In genomic region chr16:35152067-35152627, GRCh38 we compare ENCODE assay signal across 32 cellular contexts.
"Had no signal": no experiment of that assay in that cellular context is flagged by ENCODE, and none has a peak within 500 bp of the region (broad histone marks: within the 10 kb centered on the region; RNA-seq: fewer than 3 reads in every experiment).

No MANE protein-coding gene starts in this region.

- H3K4me3 ChIP-seq: ascending aorta, cardiac muscle cell had no signal

- H3K27ac Mint-ChIP-seq: activated B cell treated with CpG ODN at 0.5 μM for 24 hours; activated CD4-positive, alpha-beta memory T cell treated with anti-CD3 and anti-CD28 coated beads for 36 hours; activated CD4-positive, alpha-beta T cell treated with anti-CD3 and anti-CD28 coated beads, Interleukin-2, amount 10 ng/mL, durations not matched to agents 24 days and 14 days; activated CD8-positive, alpha-beta T cell treated with anti-CD3 and anti-CD28 coated beads for 36 hours; activated naive CD4-positive, alpha-beta T cell treated with anti-CD3 and anti-CD28 coated beads, Interleukin-2, amount 10 ng/mL, durations not matched to agents 7 days and 5 days; activated naive CD4-positive, alpha-beta T cell treated with anti-CD3 and anti-CD28 coated beads, Interleukin-2, amount 50 U/mL, for 24 hours; activated naive CD8-positive, alpha-beta T cell; activated naive CD8-positive, alpha-beta T cell treated with anti-CD3 and anti-CD28 coated beads, Interleukin-2, amount 10 ng/mL, durations not matched to agents 7 days and 5 days; activated naive CD8-positive, alpha-beta T cell treated with anti-CD3 and anti-CD28 coated beads, Interleukin-2, amount 50 U/mL, for 24 hours; activated T-cell treated with anti-CD3 and anti-CD28 coated beads, Interleukin-2, amount 50 U/mL, for 24 hours; activated T-helper 2 cell treated with anti-CD3 and anti-CD28 coated beads, Interferon-gamma antibody, Interleukin-2, Interleukin-4, amounts not matched to agents 10 μg/mL and 5 μg/mL and 100 μg/mL, durations not matched to agents 14 hours and 24 hours and 36 hours; brain; T-helper 1 cell treated with Interleukin-12 subunit alpha and Interleukin-12 subunit beta and Interleukin-4 antibody, amounts not matched to agents 30 μg/mL and 1 μg/mL, for 36 hours; T-helper 2 cell treated with Interferon-gamma antibody and Interleukin-4, amounts not matched to agents 5 μg/mL and 100 μg/mL, for 36 hours had no signal

- H3K36me3 ChIP-seq: ascending aorta, cardiac muscle cell had no signal

- H3K4me1 ChIP-seq: ascending aorta had no signal

- H3K27me3 ChIP-seq: ascending aorta, cardiac muscle cell had no signal

- H3K27me3 Mint-ChIP-seq: activated B cell treated with CpG ODN at 0.5 μM for 24 hours; activated CD4-positive, alpha-beta memory T cell treated with anti-CD3 and anti-CD28 coated beads for 36 hours; activated CD4-positive, alpha-beta T cell treated with anti-CD3 and anti-CD28 coated beads, Interleukin-2, amount 10 ng/mL, durations not matched to agents 24 days and 14 days; activated CD8-positive, alpha-beta T cell treated with anti-CD3 and anti-CD28 coated beads for 36 hours; activated naive CD4-positive, alpha-beta T cell treated with anti-CD3 and anti-CD28 coated beads, Interleukin-2, amount 10 ng/mL, durations not matched to agents 7 days and 5 days; activated naive CD4-positive, alpha-beta T cell treated with anti-CD3 and anti-CD28 coated beads, Interleukin-2, amount 50 U/mL, for 24 hours; activated naive CD8-positive, alpha-beta T cell; activated naive CD8-positive, alpha-beta T cell treated with anti-CD3 and anti-CD28 coated beads, Interleukin-2, amount 10 ng/mL, durations not matched to agents 7 days and 5 days; activated naive CD8-positive, alpha-beta T cell treated with anti-CD3 and anti-CD28 coated beads, Interleukin-2, amount 50 U/mL, for 24 hours; activated T-cell treated with anti-CD3 and anti-CD28 coated beads, Interleukin-2, amount 50 U/mL, for 24 hours; brain had no signal

- DNase-seq: activated B cell treated with CpG ODN at 0.5 μM for 24 hours; activated CD4-positive, alpha-beta memory T cell treated with anti-CD3 and anti-CD28 coated beads for 36 hours; activated CD4-positive, alpha-beta T cell treated with anti-CD3 and anti-CD28 coated beads for 4 hours; activated CD4-positive, alpha-beta T cell treated with anti-CD3 and anti-CD28 coated beads, Interleukin-2, amount 10 ng/mL, durations not matched to agents 24 days and 14 days; activated CD4-positive, alpha-beta T cell treated with anti-CD3 and anti-CD28 coated beads, Interleukin-2, amount 50 U/mL, for 1 hour; activated CD4-positive, alpha-beta T cell treated with anti-CD3 and anti-CD28 coated beads, Interleukin-2, amount 50 U/mL, for 4 hours; activated CD4-positive, CD25-positive, alpha-beta regulatory T cell treated with anti-CD3 and anti-CD28 coated beads, Interleukin-2, amount 50 U/mL, for 72 hours; activated CD8-positive, alpha-beta memory T cell treated with anti-CD3 and anti-CD28 coated beads, Interleukin-2, amount 50 U/mL, for 48 hours; activated CD8-positive, alpha-beta T cell treated with anti-CD3 and anti-CD28 coated beads for 36 hours; activated effector memory CD4-positive, alpha-beta T cell treated with Interleukin-2 at 50 U/mL for 16 hours; activated gamma-delta T cell; activated naive CD4-positive, alpha-beta T cell treated with anti-CD3 and anti-CD28 coated beads, Interleukin-2, amount 10 ng/mL, durations not matched to agents 7 days and 5 days; activated naive CD4-positive, alpha-beta T cell treated with Interleukin-2 at 50 U/mL for 16 hours; activated naive CD8-positive, alpha-beta T cell treated with anti-CD3 and anti-CD28 coated beads, Interleukin-2, amount 10 ng/mL, durations not matched to agents 7 days and 5 days; activated naive CD8-positive, alpha-beta T cell treated with anti-CD3 and anti-CD28 coated beads, Interleukin-2, amount 50 U/mL, for 24 hours; activated T-cell treated with anti-CD3 and anti-CD28 coated beads, Interleukin-2, amount 50 U/mL, for 24 hours; activated T-cell treated with anti-CD3 and anti-CD28 coated beads, Interleukin-2, amount 50 U/mL, for 48 hours; amygdala; anterior cingulate cortex; SW 1271; T-helper 1 cell; T-helper 2 cell; T-helper 9 cell had no signal

- H3K27ac ChIP-seq: ascending aorta, cardiac muscle cell, VCaP had no signal

- ATAC-seq: activated CD8-positive, alpha-beta T cell treated with anti-CD3 and anti-CD28 coated beads for 36 hours; activated naive CD8-positive, alpha-beta T cell treated with anti-CD3 and anti-CD28 coated beads, Interleukin-2, amount 50 U/mL, for 24 hours had no signal

- H3K4me1 Mint-ChIP-seq: activated B cell treated with CpG ODN at 0.5 μM for 24 hours; activated CD4-positive, alpha-beta T cell treated with anti-CD3 and anti-CD28 coated beads, Interleukin-2, amount 10 ng/mL, durations not matched to agents 24 days and 14 days; activated naive CD4-positive, alpha-beta T cell treated with anti-CD3 and anti-CD28 coated beads, Interleukin-2, amount 10 ng/mL, durations not matched to agents 7 days and 5 days; activated naive CD4-positive, alpha-beta T cell treated with anti-CD3 and anti-CD28 coated beads, Interleukin-2, amount 50 U/mL, for 24 hours; activated naive CD8-positive, alpha-beta T cell treated with anti-CD3 and anti-CD28 coated beads, Interleukin-2, amount 10 ng/mL, durations not matched to agents 7 days and 5 days; activated naive CD8-positive, alpha-beta T cell treated with anti-CD3 and anti-CD28 coated beads, Interleukin-2, amount 50 U/mL, for 24 hours; brain had no signal

- H3K4me3 Mint-ChIP-seq: activated B cell treated with CpG ODN at 0.5 μM for 24 hours; activated CD4-positive, alpha-beta memory T cell treated with anti-CD3 and anti-CD28 coated beads for 36 hours; activated CD4-positive, alpha-beta T cell treated with anti-CD3 and anti-CD28 coated beads, Interleukin-2, amount 10 ng/mL, durations not matched to agents 24 days and 14 days; activated CD8-positive, alpha-beta T cell treated with anti-CD3 and anti-CD28 coated beads for 36 hours; activated naive CD4-positive, alpha-beta T cell treated with anti-CD3 and anti-CD28 coated beads, Interleukin-2, amount 10 ng/mL, durations not matched to agents 7 days and 5 days; activated naive CD4-positive, alpha-beta T cell treated with anti-CD3 and anti-CD28 coated beads, Interleukin-2, amount 50 U/mL, for 24 hours; activated naive CD8-positive, alpha-beta T cell; activated naive CD8-positive, alpha-beta T cell treated with anti-CD3 and anti-CD28 coated beads, Interleukin-2, amount 10 ng/mL, durations not matched to agents 7 days and 5 days; activated naive CD8-positive, alpha-beta T cell treated with anti-CD3 and anti-CD28 coated beads, Interleukin-2, amount 50 U/mL, for 24 hours; activated T-cell treated with anti-CD3 and anti-CD28 coated beads, Interleukin-2, amount 50 U/mL, for 24 hours; brain; T-helper 1 cell treated with Interleukin-12 subunit alpha and Interleukin-12 subunit beta and Interleukin-4 antibody, amounts not matched to agents 30 μg/mL and 1 μg/mL, for 36 hours; T-helper 2 cell treated with Interferon-gamma antibody and Interleukin-4, amounts not matched to agents 5 μg/mL and 100 μg/mL, for 36 hours had no signal

- H3K36me3 Mint-ChIP-seq: activated naive CD4-positive, alpha-beta T cell treated with anti-CD3 and anti-CD28 coated beads, Interleukin-2, amount 10 ng/mL, durations not matched to agents 7 days and 5 days; activated naive CD8-positive, alpha-beta T cell; activated naive CD8-positive, alpha-beta T cell treated with anti-CD3 and anti-CD28 coated beads, Interleukin-2, amount 10 ng/mL, durations not matched to agents 7 days and 5 days; brain had no signal
